Comparison of ENCODE assay signal across 8 cellular contexts in genomic region chr12:110333201-110333600, GRCh38.
"Had no signal": no experiment of that assay in that cellular context is flagged by ENCODE, and none has a peak within 500 bp of the region (broad histone marks: within the 10 kb centered on the region; RNA-seq: fewer than 3 reads in every experiment).

No MANE protein-coding gene starts in this region.

- DNase-seq: GM23248, GOT3, H7 had no signal

- H3K9me3 Mint-ChIP-seq: IgD-negative memory B cell had no signal

- H3K4me1 ChIP-seq: HAP-1 had no signal

- FAIRE-seq: HepG2 had no signal

- ATAC-seq: HCT116, HepG2 had no signal

- H3K9me3 ChIP-seq: HAP-1 had no signal

- H3K27ac ChIP-seq: GM23248, HL-60 had no signal

- H3K4me3 Mint-ChIP-seq: IgD-negative memory B cell had no signal

- H3K4me3 ChIP-seq: GM23248, HAP-1 had no signal

- H3K27ac Mint-ChIP-seq: IgD-negative memory B cell had no signal

- H3K27me3 Mint-ChIP-seq: IgD-negative memory B cell had no signal
